Comparison of ENCODE assay signal across 21 cellular contexts in genomic region chr9:6708732-6709131, GRCh38. TPM values are rescaled to one million over a fixed set of nuclear protein-coding genes. Genes with fewer than 3 reads are reported as not detected.
A peak's percentile ranks its signal among the peaks of the same experiment; 100 is the strongest.
DNase-seq lines count a peak whose midpoint lies in the region; ATAC-seq, FAIRE-seq and TF ChIP-seq lines count a peak whose summit lies in the region.
"Had no signal": no experiment of that assay in that cellular context is flagged by ENCODE, and none has a peak within 500 bp of the region (broad histone marks: within the 10 kb centered on the region; RNA-seq: fewer than 3 reads in every experiment).

No MANE protein-coding gene starts in this region.

- H3K4me3 ChIP-seq in NB4 (ENCODE audit: low read depth, low read length) = no peak overlapping the region
- no peak overlapping the region for H3K4me3 ChIP-seq in GM12878

- no peak for TF ChIP-seq EP300 in GM12878 (IDR thresholded peaks at IDR 0.05; ENCODE audit: borderline replicate concordance in 1 of 2, control insufficient read depth in 1 of 2, low read depth in 2 of 2, low read length in 2 of 2)

- no peaks in the 10 kb centered on the region for H3K79me2 ChIP-seq in GM12878 (ENCODE audit: control insufficient read depth, insufficient read depth, low read length)

- H3K4me2 ChIP-seq in GM12878 (ENCODE audit: control insufficient read depth, insufficient read depth) = no peak overlapping the region
- H3K4me2 ChIP-seq: BLaER1 treated with 17β-estradiol and CSF1 and Interleukin-3, amounts not matched to agents 10 nM and 100 nM; SK-N-SH had no signal

- no peak for FAIRE-seq in GM12878 (lab: Jason Lieb, UNC)
- FAIRE-seq: H54, HTR-8/SVneo had no signal

- peaks cover 9 to 13% of the 10 kb centered on the region in 2 donors for H3K4me1 Mint-ChIP-seq in stimulated activated naive B cell treated with anti-CD40 and anti-IgM and Interleukin-4, amounts not matched to agents 10 μg/mL and 1 μg/mL and 100 μg/mL, for 72 hours

- RAD21 ChIA-PET in GM12878 (lab: Charles Lee; ENCODE audit: unreplicated experiment) = no interaction called here

- no peaks in the 10 kb centered on the region for H3K36me3 ChIP-seq in GM12878 (ENCODE audit: control insufficient read depth in 2 of 2, insufficient read depth in 2 of 2, low read length in 1 of 2)

- TF ChIP-seq POLR2A in NB4 (IDR thresholded peaks at IDR 0.05; ENCODE audit: extremely low read depth, insufficient read length) (no peak), GM12878 (IDR thresholded peaks at IDR 0.05; ENCODE audit: low read depth, low read length) (no peak)

- no peak overlapping the region for H3K9ac ChIP-seq in GM12878 (ENCODE audit: control insufficient read depth, insufficient read depth, low read length)
- H3K9ac ChIP-seq: BLaER1 treated with 17β-estradiol and CSF1 and Interleukin-3, amounts not matched to agents 10 nM and 100 nM; SK-N-SH had no signal

- TF ChIP-seq CTCF in NB4 (IDR thresholded peaks at IDR 0.05; ENCODE audit: low read depth, low read length) (no peak), GM12878 (IDR thresholded peaks at IDR 0.05 in 2 of 3, conservative IDR thresholded peaks at IDR 0.05 in 1 of 3; ENCODE audit: control insufficient read depth in 2 of 3, extremely low read depth in 1 of 3, insufficient read depth in 1 of 3, low read depth in 3 of 3, low read length in 3 of 3) (no peak)

- peak overlapping the region; percentile 1 for H3K27ac Mint-ChIP-seq in stimulated activated naive B cell treated with anti-CD40 and anti-IgM and Interleukin-4, amounts not matched to agents 10 μg/mL and 1 μg/mL and 100 μg/mL, for 72 hours
- H3K27ac Mint-ChIP-seq: T-cell had no signal

- H3K9me3 Mint-ChIP-seq in stimulated activated naive B cell treated with anti-CD40 and anti-IgM and Interleukin-4, amounts not matched to agents 10 μg/mL and 1 μg/mL and 100 μg/mL, for 72 hours = peaks cover 3 to 4% of the 10 kb centered on the region in 2 donors

- TF ChIP-seq RAD21 in GM12878 (IDR thresholded peaks at IDR 0.05; ENCODE audit: insufficient read depth, low read depth, low read length) = no peak

- no peak overlapping the region for H3K27ac ChIP-seq in GM12878 (ENCODE audit: control insufficient read depth, insufficient read depth)
- H3K27ac ChIP-seq: BLaER1 treated with 17β-estradiol and CSF1 and Interleukin-3, amounts not matched to agents 10 nM and 100 nM; HL-60 had no signal

- H3K4me1 ChIP-seq in GM12878 (ENCODE audit: control insufficient read depth, insufficient read depth, low read length) = peaks cover 4% of the 10 kb centered on the region

- no TSS peak for BruUV-seq in GM12878 (replicated peaks; lab: Mats Ljungman, UMichigan)

- H2AFZ ChIP-seq in GM12878 (ENCODE audit: control insufficient read depth, low read depth, low read length) = no peak overlapping the region

- in situ Hi-C loops in GM12878 (cut with MboI) = no loop called here

- SMC1A ChIA-PET in GM12878 (lab: Charles Lee; ENCODE audit: uncharacterized antibody, unreplicated experiment) = interaction anchor here (0.7 to 1.2 kb wide), 3 partner anchors 15 to 806 kb away, joined by 3 to 4 read pairs (median 3); no protein-coding TSS in a partner anchor

- H3K4me3 Mint-ChIP-seq in stimulated activated naive B cell treated with anti-CD40 and anti-IgM and Interleukin-4, amounts not matched to agents 10 μg/mL and 1 μg/mL and 100 μg/mL, for 72 hours = no peak overlapping the region
- H3K4me3 Mint-ChIP-seq: T-cell had no signal

- no peaks in the 10 kb centered on the region for H3K27me3 Mint-ChIP-seq in stimulated activated naive B cell treated with anti-CD40 and anti-IgM and Interleukin-4, amounts not matched to agents 10 μg/mL and 1 μg/mL and 100 μg/mL, for 72 hours
- H3K27me3 Mint-ChIP-seq: T-cell had no signal

- WGBS in GM12878 (ENCODE audit: insufficient coverage, insufficient replicate concordance, low lambda C conversion rate, missing lambda C conversion rate) = 50% methylated on average over 2 of the region's 2 CpGs

- H3K27me3 ChIP-seq in GM12878 (replicated peaks in 1 of 2; ENCODE audit: control insufficient read depth in 2 of 2, insufficient read depth in 2 of 2, low read length in 1 of 2) = no peaks in the 10 kb centered on the region
- H3K27me3 ChIP-seq: BLaER1 treated with 17β-estradiol and CSF1 and Interleukin-3, amounts not matched to agents 10 nM and 100 nM had no signal

- no peak for ATAC-seq in GM12878
- no peak for ATAC-seq in stimulated activated naive B cell treated with anti-CD40 and anti-IgM and Interleukin-4, amounts not matched to agents 10 μg/mL and 1 μg/mL and 100 μg/mL, for 72 hours (replicated peaks)
- ATAC-seq: Panc1, Right ventricle myocardium inferior, T-cell had no signal

- H3K36me3 Mint-ChIP-seq in stimulated activated naive B cell treated with anti-CD40 and anti-IgM and Interleukin-4, amounts not matched to agents 10 μg/mL and 1 μg/mL and 100 μg/mL, for 72 hours = peaks cover 3 to 14% of the 10 kb centered on the region in 2 donors
- H3K36me3 Mint-ChIP-seq: T-cell had no signal

- CTCF ChIA-PET in GM12878 (lab: Yijun Ruan, JAX) = interaction anchor here (0.6 to 1.4 kb wide), 4 partner anchors 22 to 124 kb away, joined by 3 to 4 read pairs (median 3); no protein-coding TSS in a partner anchor

- no peaks in the 10 kb centered on the region for H4K20me1 ChIP-seq in GM12878 (ENCODE audit: control insufficient read depth, insufficient read depth)
- H4K20me1 ChIP-seq: BLaER1 treated with 17β-estradiol and CSF1 and Interleukin-3, amounts not matched to agents 10 nM and 100 nM had no signal

- POLR2A ChIA-PET in GM12878 (lab: Charles Lee) = interaction anchor here (0.6 to 1.0 kb wide), 4 partner anchors 17 to 286 kb away, joined by 3 to 5 read pairs (median 4); no protein-coding TSS in a partner anchor

- intact Hi-C loops in GM12878 (cut with micrococcal nuclease; ENCODE audit: unreplicated experiment) = no loop called here

- peaks cover 2% of the 10 kb centered on the region; the same call in 1 of the 3 replicates for H3K9me3 ChIP-seq in GM12878 (replicated peaks; ENCODE audit: control insufficient read depth, insufficient read depth, low read length)
- H3K9me3 ChIP-seq: SK-N-SH had no signal

- DNase-seq in SIG-M5 treated with dmso at 0.1 percent for 504 hours (lab: John Stamatoyannopoulos, UW; ENCODE audit: unreplicated experiment) = peak; percentile 40
- DNase-seq in SIG-M5 (lab: John Stamatoyannopoulos, UW) = no peak
- DNase-seq in NB4 (ENCODE audit: low read depth) = peak; percentile 51
- no peak for DNase-seq in GM12878 (ENCODE audit: low read depth, low spot score)
- DNase-seq in stimulated activated naive B cell treated with anti-CD40 and anti-IgM and Interleukin-4, amounts not matched to agents 10 μg/mL and 1 μg/mL and 100 μg/mL, for 72 hours = no peak
- no peak for DNase-seq in epidermal melanocyte (ENCODE audit: insufficient read length, low spot score)
- DNase-seq in GDM1 (lab: John Stamatoyannopoulos, UW) = no peak
- DNase-seq in retina = no peak
- DNase-seq: NCI-H1105, NCI-H187 treated with DMSO at 0.1 percent for 48 hours, NCI-H2171 treated with DMSO at 0.1 percent for 48 hours, NCI-H446 treated with DMSO at 0.1 percent for 48 hours, NCI-H748 treated with DMSO at 0.1 percent for 48 hours, SK-N-SH, T-cell had no signal

TF ChIP-seq in GM12878, 131 proteins besides CTCF, POLR2A, EP300 and RAD21:
- TF ChIP-seq SPI1 (IDR thresholded peaks at IDR 0.05; ENCODE audit: borderline replicate concordance, insufficient read depth, low read depth, low read length) (peak; percentile 59; the same call in 1 of the 2 replicates), YY1 (IDR thresholded peaks at IDR 0.05; ENCODE audit: low read depth, low read length) (no peak)

RNA-seq across cellular contexts. Expression of gene KDM4C, which starts 49.0 kb away (rescaled TPM):
- total RNA-seq in GM12878 (2013; cell fraction: nucleolus; rRNA removed) = 379 and 393 TPM in 2 replicates
- total RNA-seq in GM12878 (2014; rRNA removed) = 22.7 and 29.9 TPM in 2 replicates
- total RNA-seq in GM12878 (2014; rRNA removed; fragmentation: Illumina TruSeq; extraction: Trizol) = 27.3 and 28.7 TPM in 2 replicates
- 22.9 and 24.6 TPM in 2 replicates for total RNA-seq in GM12878 (2021)
- 20.1 TPM for polyA plus RNA-seq in GM12878 (2011; ENCODE audit: low read depth)
- 41.2 and 49.5 TPM in 2 replicates for polyA plus RNA-seq in GM12878 (2011; rRNA removed)
- 26.1 and 28.5 TPM in 2 replicates for polyA plus RNA-seq in GM12878 (2011; cell fraction: cytosol; rRNA removed)
- polyA plus RNA-seq in GM12878 (2011; cell fraction: nucleus; rRNA removed) = 112 and 130 TPM in 2 replicates
- 19.4 and 24.5 TPM in 2 replicates for polyA plus RNA-seq in GM12878 (2012)
- polyA plus RNA-seq in GM12878 (2014; fragmentation: Illumina TruSeq; extraction: Trizol) = 20.0 and 23.0 TPM in 2 replicates
- 10 to 100 TPM in 1 of 2 experiments, 1 to 10 TPM in 1; 6.8 to 11.7 TPM for polyA plus RNA-seq in GM12878 (2014; fragmentation: Nextera tagmentation; extraction: Ambion mirVana)
- polyA plus RNA-seq in GM12878 (2014; rRNA removed) = 20.2 and 24.0 TPM in 2 replicates
- polyA plus RNA-seq in GM12878 (2016; fragmentation: Nextera tagmentation; extraction: Ambion mirVana) = 10 to 100 TPM; 18.6 to 20.0 TPM
- polyA minus RNA-seq in GM12878 (2011; rRNA and poly(A)+ RNA removed) = 182 and 211 TPM in 2 replicates
- polyA minus RNA-seq in GM12878 (2011; cell fraction: cytosol; rRNA and poly(A)+ RNA removed) = 25.1 and 27.6 TPM in 2 replicates
- 258 and 336 TPM in 2 replicates for polyA minus RNA-seq in GM12878 (2011; cell fraction: nucleus; rRNA and poly(A)+ RNA removed)

Comparison
In these comparisons a context has a peak if more than half of its experiments do, and no peak if none do; other contexts are left out.
1. DNase-seq: peak in SIG-M5 treated with dmso at 0.1 percent for 504 hours (single experiment) and NB4 (single experiment); none in SIG-M5 (single experiment), GM12878 (single experiment), stimulated activated naive B cell treated with anti-CD40 and anti-IgM and Interleukin-4, amounts not matched to agents 10 μg/mL and 1 μg/mL and 100 μg/mL, for 72 hours (single experiment), epidermal melanocyte (single experiment), GDM1 (single experiment) and retina (single experiment).